ENCODE assay signal across 9 cellular contexts in the genomic region with DNA sequence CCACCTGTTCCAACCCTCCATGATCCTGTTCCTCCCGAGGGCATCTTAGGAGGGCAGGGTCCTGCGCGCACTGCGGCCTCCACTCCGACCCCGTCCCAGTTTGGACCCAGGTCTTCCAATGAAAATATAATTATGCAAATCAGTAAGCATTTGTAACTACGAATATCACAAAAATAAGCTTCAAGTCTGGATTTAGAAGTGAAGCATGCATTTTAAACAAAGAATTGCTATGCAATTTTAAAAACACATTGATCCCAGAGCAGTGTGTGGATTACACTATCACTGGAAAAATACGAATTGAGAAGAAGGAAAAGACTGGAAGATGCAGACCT. TPM values are rescaled to one million over a fixed set of nuclear protein-coding genes. Genes with fewer than 3 reads are reported as not detected.
DNase-seq lines count a peak whose midpoint lies in the region; ATAC-seq and TF ChIP-seq lines count a peak whose summit lies in the region.
"Had no signal": no experiment of that assay in that cellular context is flagged by ENCODE, and none has a peak within 500 bp of the region (broad histone marks: within the 10 kb centered on the region; RNA-seq: fewer than 3 reads in every experiment).

No MANE protein-coding gene starts in this region.

- DNase-seq in activated CD8-positive, alpha-beta memory T cell treated with anti-CD3 and anti-CD28 coated beads, Interleukin-2, amount 10 ng/mL, durations not matched to agents 7 days and 5 days, result no peak
- DNase-seq in activated CD8-positive, alpha-beta memory T cell treated with anti-CD3 and anti-CD28 coated beads, Interleukin-2, amount 50 U/mL, for 48 hours, result no peak
- DNase-seq in thyroid gland, result no peak
- DNase-seq in amniotic stem cell (lab: John Stamatoyannopoulos, UW), result no peak
- DNase-seq in stimulated activated naive CD4-positive, alpha-beta T cell (lab: John Stamatoyannopoulos, UW), result no peak
- DNase-seq in NCI-H1048 (lab: John Stamatoyannopoulos, UW), result no peak

- H3K36me3 Mint-ChIP-seq in activated CD8-positive, alpha-beta memory T cell treated with anti-CD3 and anti-CD28 coated beads, Interleukin-2, amount 10 ng/mL, durations not matched to agents 7 days and 5 days, result peaks cover 20% of the 10 kb centered on the region

- no peaks in the 10 kb centered on the region for H3K27me3 ChIP-seq in liver (ENCODE audit: control insufficient read depth in 4 of 4, insufficient read depth in 4 of 4, low read length in 3 of 4)
- no peaks in the 10 kb centered on the region for H3K27me3 ChIP-seq in thyroid gland

- H3K27ac ChIP-seq in angular gyrus (ENCODE audit: low read depth, low read length), result peak overlapping the region; percentile 98
- peak overlapping the region; percentile 77 to 96 for H3K27ac ChIP-seq in liver (ENCODE audit: low read depth in 1 of 2, low read length in 2 of 2)
- H3K27ac ChIP-seq in thyroid gland, result peak overlapping the region in 2 of 3 donors; percentile 94 to 99

- TF ChIP-seq POLR2A in thyroid gland (IDR thresholded peaks at IDR 0.05), result no peak

- peak overlapping the region; percentile 94 for H3K27ac Mint-ChIP-seq in activated CD8-positive, alpha-beta memory T cell treated with anti-CD3 and anti-CD28 coated beads, Interleukin-2, amount 10 ng/mL, durations not matched to agents 7 days and 5 days

- H3K4me3 ChIP-seq in liver (ENCODE audit: low read depth in 1 of 3, low read length in 3 of 3), result peak overlapping the region; percentile 76 to 99 (median 98)
- peak overlapping the region; percentile 72 to 78 (median 76) for H3K4me3 ChIP-seq in thyroid gland (replicated peaks in 1 of 3)

- CTCF ChIA-PET in activated CD8-positive, alpha-beta memory T cell treated with anti-CD3 and anti-CD28 coated beads, Interleukin-2, amount 10 ng/mL, durations not matched to agents 7 days and 5 days (lab: Charles Lee), result interaction anchor here (0.9 to 5.3 kb wide), 5 partner anchors 16 to 493 kb away, joined by 3 to 30 read pairs (median 4); a partner anchor contains a TSS

- TF ChIP-seq CTCF in liver (IDR thresholded peaks at IDR 0.05; ENCODE audit: low read depth, low read length, missing input control) (no peak), thyroid gland (IDR thresholded peaks at IDR 0.05) (no peak)

- H3K36me3 ChIP-seq in liver (ENCODE audit: control insufficient read depth in 4 of 4, insufficient read depth in 3 of 4, low read depth in 1 of 4, low read length in 3 of 4), result peaks cover 0 to 5% (median 0%) of the 10 kb centered on the region in 4 donors
- no peaks in the 10 kb centered on the region for H3K36me3 ChIP-seq in thyroid gland

- intact Hi-C loops in thyroid gland (cut with DNase I), result no loop called here

- H3K27me3 Mint-ChIP-seq in activated CD8-positive, alpha-beta memory T cell treated with anti-CD3 and anti-CD28 coated beads, Interleukin-2, amount 10 ng/mL, durations not matched to agents 7 days and 5 days, result no peaks in the 10 kb centered on the region

- no peak for ATAC-seq in activated CD8-positive, alpha-beta memory T cell treated with anti-CD3 and anti-CD28 coated beads, Interleukin-2, amount 10 ng/mL, durations not matched to agents 7 days and 5 days

- H3K9ac ChIP-seq in liver (ENCODE audit: low read depth in 1 of 2, low read length in 2 of 2), result peak overlapping the region in 1 of 2 donors; percentile 65

- peaks cover 5 to 22% (median 10%) of the 10 kb centered on the region in 4 donors for H3K4me1 ChIP-seq in liver (ENCODE audit: control insufficient read depth in 4 of 4, insufficient read depth in 4 of 4, low read length in 3 of 4)
- H3K4me1 ChIP-seq in thyroid gland, result peaks cover 14 to 34% of the 10 kb centered on the region in 2 donors

- no peaks in the 10 kb centered on the region for H3K9me3 Mint-ChIP-seq in activated CD8-positive, alpha-beta memory T cell treated with anti-CD3 and anti-CD28 coated beads, Interleukin-2, amount 10 ng/mL, durations not matched to agents 7 days and 5 days (ENCODE audit: low read depth)

- WGBS in liver, result 21% methylated on average over 8 of the region's 8 CpGs
- WGBS in thyroid gland, 2 donors, result 7 to 8% methylated on average over 8 of the region's 8 CpGs

- H3K4me1 Mint-ChIP-seq in activated CD8-positive, alpha-beta memory T cell treated with anti-CD3 and anti-CD28 coated beads, Interleukin-2, amount 10 ng/mL, durations not matched to agents 7 days and 5 days, result peaks cover 59% of the 10 kb centered on the region

- TF ChIP-seq RAD21 in liver (IDR thresholded peaks at IDR 0.05), result no peak

- no peaks in the 10 kb centered on the region for H3K9me3 ChIP-seq in liver (ENCODE audit: control insufficient read depth in 4 of 4, low read length in 3 of 4)
- H3K9me3 ChIP-seq in thyroid gland, result no peaks in the 10 kb centered on the region

- H3K4me3 Mint-ChIP-seq in activated CD8-positive, alpha-beta memory T cell treated with anti-CD3 and anti-CD28 coated beads, Interleukin-2, amount 10 ng/mL, durations not matched to agents 7 days and 5 days, result peak overlapping the region; percentile 84

TF ChIP-seq in liver, 16 proteins besides CTCF, POLR2A, EP300 and RAD21:
- TF ChIP-seq GABPA (IDR thresholded peaks at IDR 0.05 in 1 of 2, conservative IDR thresholded peaks at IDR 0.05 in 1 of 2) (no peak), EGR1 (IDR thresholded peaks at IDR 0.05; ENCODE audit: low read depth in 2 of 2) (no peak), FOXA1 (IDR thresholded peaks at IDR 0.05) (no peak)
TF ChIP-seq in liver: peak in this region for 0.

RNA-seq across cellular contexts. Expression of a gene that starts 0.7 kb away (rescaled TPM):
- total RNA-seq in activated CD8-positive, alpha-beta memory T cell treated with anti-CD3 and anti-CD28 coated beads, Interleukin-2, amount 10 ng/mL, durations not matched to agents 7 days and 5 days, result 100 to 1,000 TPM in 1 of 2 experiments, 10 to 100 TPM in 1; 99.7 to 107 TPM
- 10 to 100 TPM; 27.3 to 29.2 TPM for total RNA-seq in liver
- polyA plus RNA-seq in liver, result 10 to 100 TPM; 17.9 to 19.0 TPM
- 100 to 1,000 TPM in 2 of 4 donors, 10 to 100 TPM in 2; 94.6 to 112 (median 99.4) TPM for total RNA-seq in thyroid gland

RNA-seq across cellular contexts. Expression of a gene that starts 31.3 kb away (rescaled TPM):
- 1 to 10 TPM in 1 of 2 experiments, under 1 TPM in 1; 0.77 to 1.5 TPM for total RNA-seq in activated CD8-positive, alpha-beta memory T cell treated with anti-CD3 and anti-CD28 coated beads, Interleukin-2, amount 10 ng/mL, durations not matched to agents 7 days and 5 days
- total RNA-seq in liver, result 1 to 10 TPM; 1.1 TPM
- polyA plus RNA-seq in liver, result 1 to 10 TPM in 1 of 2 donors, under 1 TPM in 1; 0.79 to 1.4 TPM
- total RNA-seq in thyroid gland, result 1 to 10 TPM in 1 of 4 donors, under 1 TPM in 1, not detected in 2; 0.89 to 4.9 TPM
- total RNA-seq: glomerular endothelial cell had no signal
